23 cellular contexts compared by ENCODE assay signal in genomic region chr5:93904917-93905316, GRCh38.
DNase-seq lines count a peak whose midpoint lies in the region; ATAC-seq, FAIRE-seq and TF ChIP-seq lines count a peak whose summit lies in the region.
"Had no signal": no experiment of that assay in that cellular context is flagged by ENCODE, and none has a peak within 500 bp of the region (broad histone marks: within the 10 kb centered on the region; RNA-seq: fewer than 3 reads in every experiment).

No MANE protein-coding gene starts in this region.

- TF ChIP-seq EP300 in HepG2 (IDR thresholded peaks at IDR 0.05; ENCODE audit: low read depth in 2 of 2, low read length in 2 of 2), result peak in 1 of 2 experiments; percentile 58; a peak in 1 of 4 replicates
- no peak for TF ChIP-seq EP300 in HepG2 (CRISPR knock-in tag; IDR thresholded peaks at IDR 0.05; ENCODE audit: borderline replicate concordance)

- no peak overlapping the region for H3K4me2 ChIP-seq in HepG2 (ENCODE audit: low read depth, low read length)
- H3K4me2 ChIP-seq: BLaER1 had no signal

- no TSS peak for BruUV-seq in HepG2 (replicated peaks; lab: Mats Ljungman, UMichigan)

- WGBS in HepG2 (ENCODE audit: low lambda C conversion rate), result 2% methylated on average over 1 of the region's 1 CpG
- 94% methylated on average over 1 of the region's 1 CpG for WGBS in right lobe of liver (ENCODE audit: insufficient coverage, low coverage, low lambda C conversion rate, missing lambda C conversion rate)

- CTCF ChIA-PET in HepG2 (lab: Yijun Ruan, JAX; ENCODE audit: low intra/inter-chr PET ratio, low total read pairs), result no interaction called here

- FAIRE-seq in HepG2 (lab: Jason Lieb, UNC), result no peak
- FAIRE-seq: GM12891, GM19239 had no signal

- no peak for TF ChIP-seq RAD21 in HepG2 (CRISPR knock-in tag; IDR thresholded peaks at IDR 0.05)

- no peak overlapping the region for H2AFZ ChIP-seq in HepG2 (ENCODE audit: low read length)

- H3K9me3 ChIP-seq in HepG2 (ENCODE audit: low read length) (no peaks in the 10 kb centered on the region), right lobe of liver (no peaks in the 10 kb centered on the region)
- H3K9me3 ChIP-seq: BE2C, BLaER1 had no signal

- no peak for TF ChIP-seq CTCF in HepG2 (CRISPR knock-in tag; IDR thresholded peaks at IDR 0.05)
- no peak for TF ChIP-seq CTCF in right lobe of liver (IDR thresholded peaks at IDR 0.05)

- no peak for TF ChIP-seq POLR2A in HepG2 (IDR thresholded peaks at IDR 0.05; ENCODE audit: insufficient read depth in 1 of 2, low read depth in 2 of 2, low read length in 2 of 2)
- TF ChIP-seq POLR2A in right lobe of liver (IDR thresholded peaks at IDR 0.05), result no peak

- H3K27me3 ChIP-seq in HepG2 (ENCODE audit: control insufficient read depth in 1 of 2, insufficient read depth in 2 of 2, low read length in 2 of 2), result no peaks in the 10 kb centered on the region
- H3K27me3 ChIP-seq in right lobe of liver, result no peaks in the 10 kb centered on the region
- H3K27me3 ChIP-seq: BE2C, BLaER1 had no signal

- H3K27ac ChIP-seq in HepG2 (ENCODE audit: extremely low read length, insufficient read depth, low read length), result peak overlapping the region; percentile 5
- no peak overlapping the region for H3K27ac ChIP-seq in right lobe of liver
- H3K27ac ChIP-seq: BLaER1 had no signal

- POLR2A ChIA-PET in HepG2 (lab: Yijun Ruan, JAX), result no interaction called here

- H3K36me3 ChIP-seq in HepG2 (replicated peaks in 1 of 2; ENCODE audit: control insufficient read depth in 1 of 2, insufficient read depth in 2 of 2, low read length in 2 of 2) (no peaks in the 10 kb centered on the region), right lobe of liver (no peaks in the 10 kb centered on the region)
- H3K36me3 ChIP-seq: BE2C, BLaER1 had no signal

- in situ Hi-C loops in HepG2 (cut with HindIII; ENCODE audit: extremely low pct_ligation_motif_present, low pct_unique_long_range_greater_than_20kb), result no loop called here

- no peak overlapping the region for H3K4me3 ChIP-seq in HepG2 (replicated peaks in 1 of 3; ENCODE audit: insufficient read depth in 1 of 3, low read depth in 2 of 3, low read length in 3 of 3)
- no peak overlapping the region for H3K4me3 ChIP-seq in right lobe of liver
- H3K4me3 ChIP-seq: BLaER1 had no signal

- ATAC-seq in HepG2, result peak; percentile 63
- no peak for ATAC-seq in right lobe of liver

- H3K4me1 ChIP-seq in HepG2 (ENCODE audit: insufficient read depth, low read length) (peaks cover 49% of the 10 kb centered on the region), right lobe of liver (peaks cover 0 to 6% (median 2%) of the 10 kb centered on the region in 4 donors)
- H3K4me1 ChIP-seq: BE2C, BLaER1 had no signal

- peak; percentile 35 for DNase-seq in NCI-H2227 treated with DMSO at 0.1 percent for 48 hours (lab: John Stamatoyannopoulos, UW)
- DNase-seq in NCI-H2227 (lab: John Stamatoyannopoulos, UW; ENCODE audit: unreplicated experiment), result no peak
- peak; percentile 70 for DNase-seq in HepG2 (ENCODE audit: low spot score)
- DNase-seq in right lobe of liver, result no peak
- DNase-seq in NCI-H187 (lab: John Stamatoyannopoulos, UW), result no peak
- DNase-seq: 8988T; ACHN; BE2C; C1 segment of cervical spinal cord; CD4-positive, alpha-beta memory T cell; CD4-positive, CD25-positive, alpha-beta regulatory T cell; CD8-positive, alpha-beta memory T cell; COR-L47; DMS 273 treated with DMSO at 0.1 percent for 48 hours; DMS153; DMS53; DMS79; DND-41; EL; GF-D8 had no signal

- H3K79me2 ChIP-seq in HepG2 (ENCODE audit: insufficient read depth, low read length), result no peaks in the 10 kb centered on the region

- no peaks in the 10 kb centered on the region for H4K20me1 ChIP-seq in HepG2 (ENCODE audit: insufficient read depth, low read length)
- H4K20me1 ChIP-seq: BLaER1 had no signal

- no peak overlapping the region for H3K9ac ChIP-seq in HepG2 (ENCODE audit: insufficient read depth, low read depth, low read length)
- H3K9ac ChIP-seq: BLaER1 had no signal

- intact Hi-C loops in HepG2 (cut with micrococcal nuclease; ENCODE audit: unreplicated experiment), result loop anchor here (5.0 to 10.0 kb wide), 3 partner anchors 323 to 1218 kb away; partner anchors contain the start of genes NR2F1 and NR2F1-AS1
- intact Hi-C loops in right lobe of liver (cut with DNase I), result no loop called here

TF ChIP-seq in HepG2, 621 proteins besides CTCF, POLR2A, EP300 and RAD21:
- TF ChIP-seq ZNF224 (CRISPR knock-in tag; IDR thresholded peaks at IDR 0.05) (no peak), SMAD3 (CRISPR knock-in tag; IDR thresholded peaks at IDR 0.05) (no peak), ZNF121 (CRISPR knock-in tag; IDR thresholded peaks at IDR 0.05) (no peak), CEBPB (IDR thresholded peaks at IDR 0.05; ENCODE audit: borderline replicate concordance, low read depth, low read length) (peak; percentile 24; the same call in 1 of the 2 replicates), CREM (IDR thresholded peaks at IDR 0.05) (peak; percentile 28; the same call in 1 of the 2 replicates), CREM (CRISPR knock-in tag; IDR thresholded peaks at IDR 0.05) (no peak), SIX1 (CRISPR knock-in tag; IDR thresholded peaks at IDR 0.05; ENCODE audit: borderline replicate concordance) (0 out of 2 replicates have a peak, but pooled peaks have one; percentile 33), NFIC (IDR thresholded peaks at IDR 0.05; ENCODE audit: low read length) (0 out of 2 replicates have a peak, but pooled peaks have one; percentile 41), ARID3A (IDR thresholded peaks at IDR 0.05; ENCODE audit: low read depth, low read length) (0 out of 2 replicates have a peak, but pooled peaks have one; percentile 14), SRF (IDR thresholded peaks at IDR 0.05; ENCODE audit: low read depth, low read length) (no peak), HNF4A (CRISPR knock-in tag; IDR thresholded peaks at IDR 0.05) (0 out of 2 replicates have a peak, but pooled peaks have one; percentile 28), CEBPG (CRISPR knock-in tag; IDR thresholded peaks at IDR 0.05) (peak; percentile 63; the same call in 1 of the 2 replicates), CENPBD1 (CRISPR knock-in tag; IDR thresholded peaks at IDR 0.05; ENCODE audit: borderline replicate concordance, low read depth) (no peak), SETDB1 (CRISPR knock-in tag; IDR thresholded peaks at IDR 0.05; ENCODE audit: borderline replicate concordance) (no peak), MAFK (conservative IDR thresholded peaks at IDR 0.05 in 1 of 2, IDR thresholded peaks at IDR 0.05 in 1 of 2; ENCODE audit: low read length in 2 of 2) (peak in 1 of 2 experiments; percentile 22; a peak in 1 of 4 replicates)

Comparison
In these comparisons a context has a peak if more than half of its experiments do, and no peak if none do; other contexts are left out.
1. DNase-seq: peak in NCI-H2227 treated with DMSO at 0.1 percent for 48 hours (single experiment) and HepG2 (single experiment); none in NCI-H2227 (single experiment), right lobe of liver (0 of 3) and NCI-H187 (0 of 2).